In genomic region chr3:126751611-126752302, GRCh38 we compare ENCODE assay signal across 2 cellular contexts.
A peak's percentile ranks its signal among the peaks of the same experiment; 100 is the strongest.
TF ChIP-seq lines count a peak whose summit lies in the region.

No MANE protein-coding gene starts in this region.

TF ChIP-seq in GM12878, 131 proteins besides CTCF, POLR2A, EP300 and RAD21:
- TF ChIP-seq CHD4 (IDR thresholded peaks at IDR 0.05) = no peak
- TF ChIP-seq HDAC6 (IDR thresholded peaks at IDR 0.05; ENCODE audit: unreplicated experiment) = no peak
- 0 out of 2 replicates have a peak, but pooled peaks have one; percentile 16 for TF ChIP-seq NBN (IDR thresholded peaks at IDR 0.05)

TF ChIP-seq in HepG2, 621 proteins besides CTCF, POLR2A, EP300 and RAD21:
- TF ChIP-seq ZNF652 (CRISPR knock-in tag; IDR thresholded peaks at IDR 0.05; ENCODE audit: borderline replicate concordance, low read depth) = no peak
- TF ChIP-seq TIGD3 (CRISPR knock-in tag; IDR thresholded peaks at IDR 0.05; ENCODE audit: borderline replicate concordance) = no peak
- no peak for TF ChIP-seq KAT8 (CRISPR knock-in tag; IDR thresholded peaks at IDR 0.05)
- TF ChIP-seq CSRNP2 (CRISPR knock-in tag; conservative IDR thresholded peaks at IDR 0.05; ENCODE audit: low read depth) = no peak
- TF ChIP-seq ZNF558 (CRISPR knock-in tag; IDR thresholded peaks at IDR 0.05; ENCODE audit: borderline replicate concordance) = no peak
- TF ChIP-seq JUND (CRISPR knock-in tag; IDR thresholded peaks at IDR 0.05) = no peak
